ENCODE assay signal across 8 cellular contexts in genomic region chr1:26306290-26307221, GRCh38. TPM values are rescaled to one million over a fixed set of nuclear protein-coding genes. Genes with fewer than 3 reads are reported as not detected.
DNase-seq lines count a peak whose midpoint lies in the region; ATAC-seq and TF ChIP-seq lines count a peak whose summit lies in the region.

UBXN11 (minus strand) TSS chr1:26306636; CDS start chr1:26302883, 3,753 bp downstream.

- H3K27me3 ChIP-seq in ACC112 (ENCODE audit: insufficient read depth, low read length) (no peaks in the 10 kb centered on the region), brain microvascular endothelial cell (replicated peaks) (no peaks in the 10 kb centered on the region), iPS-18a (ENCODE audit: control insufficient read depth, insufficient read depth, low read length) (no peaks in the 10 kb centered on the region), skeletal muscle satellite cell (ENCODE audit: control insufficient read depth, insufficient read depth, low read length) (peaks cover 1% of the 10 kb centered on the region)

- ATAC-seq in GM18868 (IDR thresholded peaks at IDR 0.05; ENCODE audit: unreplicated experiment) (peak; percentile 99), HG03103 (IDR thresholded peaks at IDR 0.05; ENCODE audit: low read depth, unreplicated experiment) (peak; percentile 96)

- H3K79me2 ChIP-seq in ACC112 (ENCODE audit: control insufficient read depth, insufficient read depth, low read length, unreplicated experiment) = peaks cover 14% of the 10 kb centered on the region

- peaks cover 28% of the 10 kb centered on the region for H3K4me1 ChIP-seq in ACC112 (ENCODE audit: control insufficient read depth, insufficient read depth, low read length, unreplicated experiment)
- peaks cover 7% of the 10 kb centered on the region for H3K4me1 ChIP-seq in iPS-18a (ENCODE audit: control insufficient read depth, low read depth, low read length)
- H3K4me1 ChIP-seq in skeletal muscle satellite cell (ENCODE audit: control insufficient read depth, insufficient read depth, low read length) = peaks cover 19% of the 10 kb centered on the region

- in situ Hi-C loops in brain microvascular endothelial cell (cut with HindIII; ENCODE audit: low pct_ligation_motif_present, low sequenced_read_pairs) = no loop called here

- DNase-seq in NCI-H2171 (lab: John Stamatoyannopoulos, UW) (peak; percentile 96), UCSD-AML1 (lab: John Stamatoyannopoulos, UW; ENCODE audit: unreplicated experiment) (peak; percentile 88), brain microvascular endothelial cell (peak; percentile 96)

- peak within 1 kb of the TSS; percentile 77 for H3K4me2 ChIP-seq in skeletal muscle satellite cell (ENCODE audit: low read length)

- H3K27ac ChIP-seq in ACC112 (ENCODE audit: low read depth, low read length) (peak within 1 kb of the TSS; percentile 67), brain microvascular endothelial cell (peak within 1 kb of the TSS; percentile 57), iPS-18a (ENCODE audit: low read length) (peak within 1 kb of the TSS; percentile 80)

- peak within 1 kb of the TSS; percentile 96 for H3K9ac ChIP-seq in iPS-18a (ENCODE audit: low read length)
- peak within 1 kb of the TSS; percentile 77 for H3K9ac ChIP-seq in skeletal muscle satellite cell (ENCODE audit: low read depth, low read length)

- H3K9me3 ChIP-seq in iPS-18a (ENCODE audit: control insufficient read depth, low read depth, low read length) (no peaks in the 10 kb centered on the region), skeletal muscle satellite cell (replicated peaks; ENCODE audit: low read length) (no peaks in the 10 kb centered on the region)

- no peaks in the 10 kb centered on the region for H3K36me3 ChIP-seq in ACC112 (ENCODE audit: insufficient read depth, low read length)
- no peaks in the 10 kb centered on the region for H3K36me3 ChIP-seq in brain microvascular endothelial cell (replicated peaks)
- no peaks in the 10 kb centered on the region for H3K36me3 ChIP-seq in iPS-18a (ENCODE audit: control insufficient read depth, low read depth, low read length)
- no peaks in the 10 kb centered on the region for H3K36me3 ChIP-seq in skeletal muscle satellite cell (ENCODE audit: insufficient read depth, low read length)

- peak within 1 kb of the TSS; percentile 99 for H3K4me3 ChIP-seq in ACC112 (ENCODE audit: low read depth, low read length)
- H3K4me3 ChIP-seq in brain microvascular endothelial cell (ENCODE audit: low read depth, low read length) = peak within 1 kb of the TSS; percentile 92
- peak within 1 kb of the TSS; percentile 97 for H3K4me3 ChIP-seq in iPS-18a (ENCODE audit: low read length)
- H3K4me3 ChIP-seq in skeletal muscle satellite cell (ENCODE audit: low read length) = peak within 1 kb of the TSS; percentile 82

- peak within 1 kb of the TSS; percentile 99 for H2AFZ ChIP-seq in ACC112 (ENCODE audit: low read length, unreplicated experiment)

- no peak for TF ChIP-seq CTCF in brain microvascular endothelial cell (IDR thresholded peaks at IDR 0.05; ENCODE audit: low read depth, low read length, missing control alignments)

RNA-seq across cellular contexts. Expression of gene UBXN11, which starts in this region (rescaled TPM):
- 2.8 TPM in 2 replicates for total RNA-seq in skeletal muscle satellite cell (2012; rRNA removed)

Comparison
In these comparisons a context has a peak if more than half of its experiments do, and no peak if none do; other contexts are left out.
1. Peak in every context shown above with its lines: DNase-seq, ATAC-seq, H3K4me3 ChIP-seq and H3K27ac ChIP-seq.